Comparison of ENCODE assay signal across 9 cellular contexts in the genomic region with DNA sequence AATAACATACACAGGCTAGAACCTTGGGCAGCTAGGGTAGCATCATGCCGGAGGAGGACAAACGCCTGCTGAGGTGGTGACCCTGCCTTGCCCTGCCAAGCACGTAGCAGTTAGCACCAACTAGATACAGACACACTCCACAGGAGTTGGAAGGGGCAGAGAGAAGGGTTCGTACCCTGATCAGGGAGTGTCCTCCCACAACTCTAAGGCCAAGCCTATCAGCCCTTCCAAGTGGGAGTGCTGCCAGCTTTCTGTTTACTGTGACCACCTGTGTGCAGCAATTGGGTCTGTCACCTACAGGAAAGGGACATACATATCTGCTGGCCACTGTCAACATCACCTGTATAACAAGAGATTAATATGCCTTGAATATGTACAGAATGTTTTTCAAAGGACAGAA. TPM values are rescaled to one million over a fixed set of nuclear protein-coding genes. Genes with fewer than 3 reads are reported as not detected.
DNase-seq lines count a peak whose midpoint lies in the region; ATAC-seq and TF ChIP-seq lines count a peak whose summit lies in the region.
"Had no signal": no experiment of that assay in that cellular context is flagged by ENCODE, and none has a peak within 500 bp of the region (broad histone marks: within the 10 kb centered on the region; RNA-seq: fewer than 3 reads in every experiment).

No MANE protein-coding gene starts in this region.

- no peaks in the 10 kb centered on the region for H4K20me1 ChIP-seq in SU-DHL-6 (ENCODE audit: low read depth, low read length)

- CTCF ChIA-PET in activated naive CD4-positive, alpha-beta T cell treated with anti-CD3 and anti-CD28 coated beads, Interleukin-2, amount 10 ng/mL, durations not matched to agents 7 days and 5 days (lab: Charles Lee): interaction anchor here (0.6 to 1.8 kb wide), 3 partner anchors 18 to 745 kb away, joined by 3 to 6 read pairs (median 4); no protein-coding TSS in a partner anchor

- intact Hi-C loops in stomach (cut with DNase I; ENCODE audit: low total_unique reads): no loop called here

- H3K9me2 ChIP-seq in SU-DHL-6 (replicated peaks; ENCODE audit: insufficient read depth, low read length): no peaks in the 10 kb centered on the region

- H3F3A ChIP-seq in SU-DHL-6 (ENCODE audit: insufficient read depth): no peaks in the 10 kb centered on the region

- H3K4me1 Mint-ChIP-seq in activated naive CD4-positive, alpha-beta T cell treated with anti-CD3 and anti-CD28 coated beads, Interleukin-2, amount 10 ng/mL, durations not matched to agents 7 days and 5 days: peaks cover 37% of the 10 kb centered on the region

- WGBS in gastroesophageal sphincter (ENCODE audit: low coverage in 1 of 2), 2 donors: 60 to 75% methylated on average over 1 to 4 of the region's 4 CpGs
- WGBS in stomach, 5 donors: 43 to 83% (median 61%) methylated on average over 3 to 4 of the region's 4 CpGs

- TF ChIP-seq EP300 in gastroesophageal sphincter (IDR thresholded peaks at IDR 0.05): no peak
- no peak for TF ChIP-seq EP300 in stomach (IDR thresholded peaks at IDR 0.05)

- H3K79me2 ChIP-seq in SU-DHL-6 (ENCODE audit: insufficient read depth, low read length): peaks cover 8% of the 10 kb centered on the region

- H3K27ac Mint-ChIP-seq in activated naive CD4-positive, alpha-beta T cell treated with anti-CD3 and anti-CD28 coated beads, Interleukin-2, amount 10 ng/mL, durations not matched to agents 7 days and 5 days: peak overlapping the region; percentile 96

- peaks cover 0 to 42% (median 25%) of the 10 kb centered on the region in 3 donors for H3K4me1 ChIP-seq in gastroesophageal sphincter
- H3K4me1 ChIP-seq in stomach: peaks cover 36 to 43% (median 41%) of the 10 kb centered on the region in 4 donors

- H3K9ac ChIP-seq in SU-DHL-6 (ENCODE audit: low read length): no peak overlapping the region

- H3K9me3 Mint-ChIP-seq in activated naive CD4-positive, alpha-beta T cell treated with anti-CD3 and anti-CD28 coated beads, Interleukin-2, amount 10 ng/mL, durations not matched to agents 7 days and 5 days: no peaks in the 10 kb centered on the region

- no peaks in the 10 kb centered on the region for H3K36me3 ChIP-seq in SU-DHL-6 (ENCODE audit: low read length)
- peaks cover 0 to 17% of the 10 kb centered on the region in 2 donors for H3K36me3 ChIP-seq in gastroesophageal sphincter
- H3K36me3 ChIP-seq in stomach: peaks cover 11 to 22% (median 16%) of the 10 kb centered on the region in 4 donors

- no peaks in the 10 kb centered on the region for H3K9me3 ChIP-seq in SU-DHL-6 (ENCODE audit: insufficient read depth, low read length)
- H3K9me3 ChIP-seq in gastroesophageal sphincter: no peaks in the 10 kb centered on the region
- no peaks in the 10 kb centered on the region for H3K9me3 ChIP-seq in stomach

- peak overlapping the region; percentile 94 for H3K4me3 Mint-ChIP-seq in activated naive CD4-positive, alpha-beta T cell treated with anti-CD3 and anti-CD28 coated beads, Interleukin-2, amount 10 ng/mL, durations not matched to agents 7 days and 5 days

- no peak for DNase-seq in activated naive CD4-positive, alpha-beta T cell treated with anti-CD3 and anti-CD28 coated beads, Interleukin-2, amount 10 ng/mL, durations not matched to agents 7 days and 5 days
- DNase-seq in activated naive CD4-positive, alpha-beta T cell treated with Interleukin-2 at 50 U/mL for 16 hours: no peak
- DNase-seq in stomach: no peak
- DNase-seq in activated effector memory CD4-positive, alpha-beta T cell treated with anti-CD3 and anti-CD28 coated beads, Interleukin-2, amount 50 U/mL, for 16 hours: no peak
- DNase-seq: activated CD4-positive, alpha-beta T cell treated with anti-CD3 and anti-CD28 coated beads, Interleukin-2, amount 50 U/mL, for 48 hours had no signal

- TF ChIP-seq CTCF in SU-DHL-6 (IDR thresholded peaks at IDR 0.05; ENCODE audit: insufficient read depth, low read length, poor library complexity, severe bottlenecking) (no peak), gastroesophageal sphincter (IDR thresholded peaks at IDR 0.05) (no peak), stomach (IDR thresholded peaks at IDR 0.05) (no peak)

- H3K27me3 ChIP-seq in SU-DHL-6 (ENCODE audit: low read length) (no peaks in the 10 kb centered on the region), gastroesophageal sphincter (no peaks in the 10 kb centered on the region), stomach (no peaks in the 10 kb centered on the region)

- no peak overlapping the region for H2AFZ ChIP-seq in SU-DHL-6 (ENCODE audit: low read depth, low read length, severe bottlenecking)

- H3K27ac ChIP-seq in SU-DHL-6 (ENCODE audit: low read depth, low read length): no peak overlapping the region
- H3K27ac ChIP-seq in gastroesophageal sphincter: peak overlapping the region in 3 of 4 donors; percentile 41 to 98 (median 97)
- peak overlapping the region in 3 of 5 donors; percentile 2 to 97 (median 96) for H3K27ac ChIP-seq in stomach

- H3K4me3 ChIP-seq in SU-DHL-6 (ENCODE audit: insufficient read depth, low read length, poor library complexity, severe bottlenecking) (no peak overlapping the region), gastroesophageal sphincter (no peak overlapping the region), stomach (no peak overlapping the region)

- H3K4me2 ChIP-seq in SU-DHL-6 (ENCODE audit: low read depth, low read length, poor library complexity, severe bottlenecking): peak overlapping the region; percentile 90

- H3K36me3 Mint-ChIP-seq in activated naive CD4-positive, alpha-beta T cell treated with anti-CD3 and anti-CD28 coated beads, Interleukin-2, amount 10 ng/mL, durations not matched to agents 7 days and 5 days: peaks cover 5% of the 10 kb centered on the region

- H3K27me3 Mint-ChIP-seq in activated naive CD4-positive, alpha-beta T cell treated with anti-CD3 and anti-CD28 coated beads, Interleukin-2, amount 10 ng/mL, durations not matched to agents 7 days and 5 days: no peaks in the 10 kb centered on the region

- TF ChIP-seq POLR2A in gastroesophageal sphincter (IDR thresholded peaks at IDR 0.05) (no peak), stomach (IDR thresholded peaks at IDR 0.05) (no peak)

- ATAC-seq in gastroesophageal sphincter (no peak), GM21528 (IDR thresholded peaks at IDR 0.05; ENCODE audit: low FRiP score, unreplicated experiment) (no peak), HG03280 (IDR thresholded peaks at IDR 0.05; ENCODE audit: unreplicated experiment) (no peak)

RNA-seq across cellular contexts. Expression of gene THAP7, which starts 1.9 kb away (rescaled TPM):
- 10 to 100 TPM; 38.5 to 49.0 (median 42.5) TPM for total RNA-seq in gastroesophageal sphincter
- total RNA-seq in stomach: 10 to 100 TPM in 4 of 5 donors, 1 to 10 TPM in 1; 5.8 to 57.2 (median 17.4) TPM
- polyA plus RNA-seq in stomach: 10 to 100 TPM; 39.6 to 45.1 (median 44.7) TPM

RNA-seq across cellular contexts. Expression of gene P2RX6, which starts 11.2 kb away (rescaled TPM):
- under 1 TPM in 3 of 4 donors, not detected in 1; 0.35 to 0.47 (median 0.40) TPM for total RNA-seq in gastroesophageal sphincter
- total RNA-seq in stomach: under 1 TPM in 1 of 5 donors, not detected in 4; 0.55 TPM
- under 1 TPM in 2 of 3 donors, not detected in 1; 0.10 to 0.31 TPM for polyA plus RNA-seq in stomach

RNA-seq across cellular contexts. Expression of gene LZTR1, which starts 21.7 kb away (rescaled TPM):
- total RNA-seq in gastroesophageal sphincter (10 to 100 TPM; 45.4 to 63.0 (median 53.4) TPM), stomach (100 to 1,000 TPM in 1 of 5 donors, 10 to 100 TPM in 4; 21.6 to 148 (median 43.5) TPM)
- polyA plus RNA-seq in stomach: 10 to 100 TPM; 13.7 to 33.7 (median 17.7) TPM

RNA-seq across cellular contexts. Expression of gene SLC7A4, which starts 28.6 kb away (rescaled TPM):
- 1 to 10 TPM in 1 of 4 donors, under 1 TPM in 3; 0.23 to 1.2 (median 0.37) TPM for total RNA-seq in gastroesophageal sphincter
- under 1 TPM in 1 of 5 donors, not detected in 4; 0.18 TPM for total RNA-seq in stomach
- 1 to 10 TPM in 1 of 3 donors, under 1 TPM in 1, not detected in 1; 0.12 to 1.0 TPM for polyA plus RNA-seq in stomach

RNA-seq across cellular contexts. Expression of gene AIFM3, which starts 36.7 kb away (rescaled TPM):
- total RNA-seq in gastroesophageal sphincter (1 to 10 TPM in 2 of 4 donors, under 1 TPM in 1, not detected in 1; 0.27 to 3.2 (median 2.0) TPM), stomach (100 to 1,000 TPM in 1 of 5 donors, under 1 TPM in 1, not detected in 3; 0.55 to 157 TPM)
- 1 to 10 TPM in 2 of 3 donors, under 1 TPM in 1; 0.75 to 4.1 (median 2.1) TPM for polyA plus RNA-seq in stomach
